Comparison of ENCODE assay signal across 11 cellular contexts in genomic region chr3:129310111-129310601, GRCh38. TPM values are rescaled to one million over a fixed set of nuclear protein-coding genes. Genes with fewer than 3 reads are reported as not detected.
A peak's percentile ranks its signal among the peaks of the same experiment; 100 is the strongest.
DNase-seq lines count a peak whose midpoint lies in the region; ATAC-seq, FAIRE-seq and TF ChIP-seq lines count a peak whose summit lies in the region.
"Had no signal": no experiment of that assay in that cellular context is flagged by ENCODE, and none has a peak within 500 bp of the region (broad histone marks: within the 10 kb centered on the region; RNA-seq: fewer than 3 reads in every experiment).

No MANE protein-coding gene starts in this region.

- peak; percentile 71 to 82; a peak in 3 of 4 replicates for TF ChIP-seq EP300 in GM12878 (IDR thresholded peaks at IDR 0.05; ENCODE audit: borderline replicate concordance in 1 of 2, control insufficient read depth in 1 of 2, low read depth in 2 of 2, low read length in 2 of 2)

- no TSS peak for BruUV-seq in GM12878 (replicated peaks; lab: Mats Ljungman, UMichigan)

- no peak overlapping the region for H2AFZ ChIP-seq in GM12878 (ENCODE audit: control insufficient read depth, low read depth, low read length)

- SMC1A ChIA-PET in GM12878 (lab: Charles Lee; ENCODE audit: uncharacterized antibody, unreplicated experiment) = interaction anchor here (0.6 to 8.5 kb wide), 5 partner anchors 12 to 64 kb away, joined by 3 to 75 read pairs (median 5); partner anchors contain the start of gene COPG1

- no peaks in the 10 kb centered on the region for H3K27me3 ChIP-seq in GM12878 (replicated peaks in 1 of 2; ENCODE audit: control insufficient read depth in 2 of 2, insufficient read depth in 2 of 2, low read length in 1 of 2)
- H3K27me3 ChIP-seq: pancreas had no signal

- H4K20me1 ChIP-seq in GM12878 (ENCODE audit: control insufficient read depth, insufficient read depth) = no peaks in the 10 kb centered on the region

- CTCF ChIA-PET in GM12878 (lab: Yijun Ruan, JAX) = interaction anchor here (0.6 to 1.4 kb wide), 6 partner anchors 18 to 340 kb away, joined by 3 to 4 read pairs (median 3); no protein-coding TSS in a partner anchor

- H3K4me3 ChIP-seq in GM12878 = no peak overlapping the region
- H3K4me3 ChIP-seq: pancreas had no signal

- no peak for TF ChIP-seq CTCF in GM12878 (IDR thresholded peaks at IDR 0.05 in 2 of 3, conservative IDR thresholded peaks at IDR 0.05 in 1 of 3; ENCODE audit: control insufficient read depth in 2 of 3, extremely low read depth in 1 of 3, insufficient read depth in 1 of 3, low read depth in 3 of 3, low read length in 3 of 3)

- H3K27ac ChIP-seq in GM12878 (ENCODE audit: control insufficient read depth, insufficient read depth) = no peak overlapping the region

- in situ Hi-C loops in GM12878 (cut with MboI) = no loop called here

- H3K4me2 ChIP-seq in GM12878 (ENCODE audit: control insufficient read depth, insufficient read depth) = no peak overlapping the region

- H3K36me3 ChIP-seq in GM12878 (ENCODE audit: control insufficient read depth in 2 of 2, insufficient read depth in 2 of 2, low read length in 1 of 2) = peaks cover 0 to 2% of the 10 kb centered on the region in 2 experiments; a peak in 1 of 4 replicates
- H3K36me3 ChIP-seq: pancreas had no signal

- TF ChIP-seq RAD21 in GM12878 (IDR thresholded peaks at IDR 0.05; ENCODE audit: insufficient read depth, low read depth, low read length) = no peak

- no peak overlapping the region for H3K9ac ChIP-seq in GM12878 (ENCODE audit: control insufficient read depth, insufficient read depth, low read length)

- ATAC-seq in GM19025 (IDR thresholded peaks at IDR 0.05; ENCODE audit: low read depth, unreplicated experiment) = peak; percentile 32
- peak; percentile 29 for ATAC-seq in HG03135 (IDR thresholded peaks at IDR 0.05; ENCODE audit: unreplicated experiment)
- peak; percentile 56 for ATAC-seq in GM12878

- RAD21 ChIA-PET in GM12878 (lab: Charles Lee; ENCODE audit: unreplicated experiment) = interaction anchor here (0.9 to 1.5 kb wide), 3 partner anchors 12 to 30 kb away, joined by 3 to 7 read pairs (median 5); no protein-coding TSS in a partner anchor

- DNase-seq in GM12878 (ENCODE audit: low read depth, low spot score) (no peak), renal cortical epithelial cell (ENCODE audit: low read depth) (peak; percentile 25), SIG-M5 treated with dmso at 0.1 percent for 504 hours (lab: John Stamatoyannopoulos, UW; ENCODE audit: unreplicated experiment) (no peak), GF-D8 (lab: John Stamatoyannopoulos, UW) (no peak), GM19240 (ENCODE audit: insufficient read length, low spot score) (no peak), Ammon's horn (ENCODE audit: low spot score) (no peak)
- DNase-seq: erythroblast, NCI-H1048, pancreas had no signal

- H3K79me2 ChIP-seq in GM12878 (ENCODE audit: control insufficient read depth, insufficient read depth, low read length) = no peaks in the 10 kb centered on the region

- TF ChIP-seq POLR2A in GM12878 (IDR thresholded peaks at IDR 0.05; ENCODE audit: low read depth, low read length) = no peak

- POLR2A ChIA-PET in GM12878 (lab: Charles Lee) = interaction anchor here (0.7 to 2.6 kb wide), 6 partner anchors 9 to 60 kb away, joined by 4 to 13 read pairs (median 5); partner anchors contain the start of genes COPG1 and HMCES

- FAIRE-seq in GM12878 (lab: Jason Lieb, UNC) = no peak
- FAIRE-seq: pancreas had no signal

- H3K4me1 ChIP-seq in GM12878 (ENCODE audit: control insufficient read depth, insufficient read depth, low read length) = peaks cover 20% of the 10 kb centered on the region

- intact Hi-C loops in GM12878 (cut with micrococcal nuclease; ENCODE audit: unreplicated experiment) = loop anchor here (2.0 kb wide), 1 partner anchor 27 kb away; no protein-coding TSS in a partner anchor

- 6% methylated on average over 4 of the region's 4 CpGs for WGBS in GM12878 (ENCODE audit: insufficient coverage, insufficient replicate concordance, low lambda C conversion rate, missing lambda C conversion rate)

- no peaks in the 10 kb centered on the region for H3K9me3 ChIP-seq in GM12878 (replicated peaks; ENCODE audit: control insufficient read depth, insufficient read depth, low read length)
- H3K9me3 ChIP-seq: pancreas had no signal

TF ChIP-seq in GM12878, 131 proteins besides CTCF, POLR2A, EP300 and RAD21 (continues in another document):
- TF ChIP-seq NBN (IDR thresholded peaks at IDR 0.05) (peak; percentile 69; the same call in 1 of the 2 replicates), CREB1 (IDR thresholded peaks at IDR 0.05; ENCODE audit: low read depth) (peak; percentile 74), RUNX3 (IDR thresholded peaks at IDR 0.05; ENCODE audit: low read length) (peak; percentile 78), DPF2 (IDR thresholded peaks at IDR 0.05) (0 out of 2 replicates have a peak, but pooled peaks have one; percentile 47), POLR2AphosphoS5 (IDR thresholded peaks at IDR 0.05; ENCODE audit: low read length) (no peak), BHLHE40 (IDR thresholded peaks at IDR 0.05; ENCODE audit: borderline replicate concordance in 1 of 2, low read depth in 2 of 2, low read length in 1 of 2) (peak; percentile 84 to 91; a peak in 3 of 4 replicates), CHD2 (IDR thresholded peaks at IDR 0.05; ENCODE audit: borderline replicate concordance, low read depth, low read length) (peak; percentile 45; the same call in 1 of the 2 replicates), PAX5 (IDR thresholded peaks at IDR 0.05; ENCODE audit: borderline replicate concordance, low read depth, low read length) (0 out of 2 replicates have a peak, but pooled peaks have one; percentile 11), FOXM1 (IDR thresholded peaks at IDR 0.05; ENCODE audit: low read depth, low read length) (peak; percentile 44; the same call in 1 of the 2 replicates), CHD1 (IDR thresholded peaks at IDR 0.05; ENCODE audit: low read depth, low read length) (no peak), NFIC (IDR thresholded peaks at IDR 0.05; ENCODE audit: low read depth, low read length) (peak; percentile 58; the same call in 1 of the 2 replicates)
- TF ChIP-seq, protein P1, sequence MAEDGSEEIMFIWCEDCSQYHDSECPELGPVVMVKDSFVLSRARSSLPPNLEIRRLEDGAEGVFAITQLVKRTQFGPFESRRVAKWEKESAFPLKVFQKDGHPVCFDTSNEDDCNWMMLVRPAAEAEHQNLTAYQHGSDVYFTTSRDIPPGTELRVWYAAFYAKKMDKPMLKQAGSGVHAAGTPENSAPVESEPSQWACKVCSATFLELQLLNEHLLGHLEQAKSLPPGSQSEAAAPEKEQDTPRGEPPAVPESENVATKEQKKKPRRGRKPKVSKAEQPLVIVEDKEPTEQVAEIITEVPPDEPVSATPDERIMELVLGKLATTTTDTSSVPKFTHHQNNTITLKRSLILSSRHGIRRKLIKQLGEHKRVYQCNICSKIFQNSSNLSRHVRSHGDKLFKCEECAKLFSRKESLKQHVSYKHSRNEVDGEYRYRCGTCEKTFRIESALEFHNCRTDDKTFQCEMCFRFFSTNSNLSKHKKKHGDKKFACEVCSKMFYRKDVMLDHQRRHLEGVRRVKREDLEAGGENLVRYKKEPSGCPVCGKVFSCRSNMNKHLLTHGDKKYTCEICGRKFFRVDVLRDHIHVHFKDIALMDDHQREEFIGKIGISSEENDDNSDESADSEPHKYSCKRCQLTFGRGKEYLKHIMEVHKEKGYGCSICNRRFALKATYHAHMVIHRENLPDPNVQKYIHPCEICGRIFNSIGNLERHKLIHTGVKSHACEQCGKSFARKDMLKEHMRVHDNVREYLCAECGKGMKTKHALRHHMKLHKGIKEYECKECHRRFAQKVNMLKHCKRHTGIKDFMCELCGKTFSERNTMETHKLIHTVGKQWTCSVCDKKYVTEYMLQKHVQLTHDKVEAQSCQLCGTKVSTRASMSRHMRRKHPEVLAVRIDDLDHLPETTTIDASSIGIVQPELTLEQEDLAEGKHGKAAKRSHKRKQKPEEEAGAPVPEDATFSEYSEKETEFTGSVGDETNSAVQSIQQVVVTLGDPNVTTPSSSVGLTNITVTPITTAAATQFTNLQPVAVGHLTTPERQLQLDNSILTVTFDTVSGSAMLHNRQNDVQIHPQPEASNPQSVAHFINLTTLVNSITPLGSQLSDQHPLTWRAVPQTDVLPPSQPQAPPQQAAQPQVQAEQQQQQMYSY (CRISPR knock-in tag; IDR thresholded peaks at IDR 0.05) = no peak
- TF ChIP-seq, protein P2, sequence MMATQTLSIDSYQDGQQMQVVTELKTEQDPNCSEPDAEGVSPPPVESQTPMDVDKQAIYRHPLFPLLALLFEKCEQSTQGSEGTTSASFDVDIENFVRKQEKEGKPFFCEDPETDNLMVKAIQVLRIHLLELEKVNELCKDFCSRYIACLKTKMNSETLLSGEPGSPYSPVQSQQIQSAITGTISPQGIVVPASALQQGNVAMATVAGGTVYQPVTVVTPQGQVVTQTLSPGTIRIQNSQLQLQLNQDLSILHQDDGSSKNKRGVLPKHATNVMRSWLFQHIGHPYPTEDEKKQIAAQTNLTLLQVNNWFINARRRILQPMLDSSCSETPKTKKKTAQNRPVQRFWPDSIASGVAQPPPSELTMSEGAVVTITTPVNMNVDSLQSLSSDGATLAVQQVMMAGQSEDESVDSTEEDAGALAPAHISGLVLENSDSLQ (IDR thresholded peaks at IDR 0.05) = peak; percentile 41

RNA-seq across cellular contexts. Expression of gene HMCES, which starts 31.5 kb away (rescaled TPM):
- total RNA-seq in GM12878 (2013; cell fraction: nucleolus; rRNA removed) = 10.9 and 12.1 TPM in 2 replicates
- 16.7 and 22.7 TPM in 2 replicates for total RNA-seq in GM12878 (2014; rRNA removed)
- 11.9 and 12.4 TPM in 2 replicates for total RNA-seq in GM12878 (2014; rRNA removed; fragmentation: Illumina TruSeq; extraction: Trizol)
- total RNA-seq in GM12878 (2021) = 25.5 and 33.4 TPM in 2 replicates
- polyA plus RNA-seq in GM12878 (2011; ENCODE audit: low read depth) = 26.7 TPM
- polyA plus RNA-seq in GM12878 (2011; rRNA removed) = 21.3 and 42.6 TPM in 2 replicates
- polyA plus RNA-seq in GM12878 (2011; cell fraction: cytosol; rRNA removed) = 32.3 and 40.7 TPM in 2 replicates
- polyA plus RNA-seq in GM12878 (2011; cell fraction: nucleus; rRNA removed) = 25.4 and 27.4 TPM in 2 replicates
- 37.0 and 40.2 TPM in 2 replicates for polyA plus RNA-seq in GM12878 (2012)
- 29.6 and 31.2 TPM in 2 replicates for polyA plus RNA-seq in GM12878 (2014; fragmentation: Illumina TruSeq; extraction: Trizol)
- 10 to 100 TPM; 17.2 to 18.5 TPM for polyA plus RNA-seq in GM12878 (2014; fragmentation: Nextera tagmentation; extraction: Ambion mirVana)
- 21.9 and 25.0 TPM in 2 replicates for polyA plus RNA-seq in GM12878 (2014; rRNA removed)
- polyA plus RNA-seq in GM12878 (2016; fragmentation: Nextera tagmentation; extraction: Ambion mirVana) = 10 to 100 TPM; 45.3 to 49.8 TPM
- 18.5 and 21.4 TPM in 2 replicates for polyA minus RNA-seq in GM12878 (2011; rRNA and poly(A)+ RNA removed)
- 7.8 and 12.6 TPM in 2 replicates for polyA minus RNA-seq in GM12878 (2011; cell fraction: cytosol; rRNA and poly(A)+ RNA removed)
- 4.6 and 8.3 TPM in 2 replicates for polyA minus RNA-seq in GM12878 (2011; cell fraction: nucleus; rRNA and poly(A)+ RNA removed)
- total RNA-seq in renal cortical epithelial cell = 29.5 and 32.9 TPM in 2 replicates
